In genomic region chrX:40096395-40097091, GRCh38 we compare ENCODE assay signal across 8 cellular contexts. TPM values are rescaled to one million over a fixed set of nuclear protein-coding genes. Genes with fewer than 3 reads are reported as not detected.
DNase-seq lines count a peak whose midpoint lies in the region; ATAC-seq and TF ChIP-seq lines count a peak whose summit lies in the region.

No MANE protein-coding gene starts in this region.

- ATAC-seq in RWPE2 (ENCODE audit: low read depth) (no peak), sciatic nerve (peak; percentile 23)

- peak overlapping the region; percentile 57 for H3K27ac ChIP-seq in RWPE2 (ENCODE audit: poor library complexity, severe bottlenecking)

- no peak for TF ChIP-seq CTCF in RWPE2 (IDR thresholded peaks at IDR 0.05; ENCODE audit: poor library complexity, severe bottlenecking)

- intact Hi-C loops in sciatic nerve (cut with DNase I) = loop anchor here (5.0 kb wide), 1 partner anchor 61 kb away; no protein-coding TSS in a partner anchor

- H3K27me3 ChIP-seq in RWPE2 (ENCODE audit: insufficient read depth, poor library complexity, severe bottlenecking) = no peaks in the 10 kb centered on the region

- H3K4me3 ChIP-seq in RWPE2 (ENCODE audit: severe bottlenecking) = peak overlapping the region; percentile 87

- DNase-seq in DMS 273 (lab: John Stamatoyannopoulos, UW; ENCODE audit: unreplicated experiment) = peak; percentile 62
- DNase-seq in DMS 273 treated with DMSO at 0.1 percent for 48 hours (lab: John Stamatoyannopoulos, UW) = no peak
- DNase-seq in RWPE2 (ENCODE audit: low spot score) = no peak
- peak; percentile 38 for DNase-seq in activated naive CD8-positive, alpha-beta T cell treated with anti-CD3 and anti-CD28 coated beads, Interleukin-2, amount 50 U/mL, for 16 hours (ENCODE audit: low read depth, low spot score)
- peak in 42 of 51 donors; percentile 2 to 66 (median 26) for DNase-seq in hypothalamus (lab: John Stamatoyannopoulos, UW)
- peak; percentile 78 for DNase-seq in sciatic nerve (ENCODE audit: low spot score)
- DNase-seq in Kasumi-1 (lab: John Stamatoyannopoulos, UW) = no peak
- DNase-seq in NCI-H446 treated with DMSO at 0.1 percent for 48 hours (lab: John Stamatoyannopoulos, UW) = no peak

- H3K9me3 ChIP-seq in RWPE2 (ENCODE audit: severe bottlenecking) = no peaks in the 10 kb centered on the region

- no peaks in the 10 kb centered on the region for H3K4me1 ChIP-seq in RWPE2 (ENCODE audit: insufficient read depth, poor library complexity, severe bottlenecking)

- H3K36me3 ChIP-seq in RWPE2 (ENCODE audit: low read depth) = no peaks in the 10 kb centered on the region

RNA-seq across cellular contexts. Expression of gene BCOR, which starts 1.2 kb away (rescaled TPM):
- total RNA-seq in sciatic nerve = 42.0 TPM

Comparison
In these comparisons a context has a peak if more than half of its experiments do, and no peak if none do; other contexts are left out.
1. DNase-seq: peak in DMS 273 (single experiment), activated naive CD8-positive, alpha-beta T cell treated with anti-CD3 and anti-CD28 coated beads, Interleukin-2, amount 50 U/mL, for 16 hours (single experiment), hypothalamus (42 of 51) and sciatic nerve (single experiment); none in DMS 273 treated with DMSO at 0.1 percent for 48 hours (single experiment), RWPE2 (single experiment), Kasumi-1 (0 of 2) and NCI-H446 treated with DMSO at 0.1 percent for 48 hours (single experiment).